In genomic region chr13:42039457-42039945, GRCh38 we compare ENCODE assay signal across 7 cellular contexts. TPM values are rescaled to one million over a fixed set of nuclear protein-coding genes. Genes with fewer than 3 reads are reported as not detected.
A peak's percentile ranks its signal among the peaks of the same experiment; 100 is the strongest.
DNase-seq lines count a peak whose midpoint lies in the region; ATAC-seq and TF ChIP-seq lines count a peak whose summit lies in the region.

No MANE protein-coding gene starts in this region.

- H3K4me3 ChIP-seq in hepatocyte = peak overlapping the region; percentile 38
- peak overlapping the region; percentile 90 for H3K4me3 ChIP-seq in smooth muscle cell

- H3K36me3 Mint-ChIP-seq in activated naive CD8-positive, alpha-beta T cell treated with anti-CD3 and anti-CD28 coated beads for 36 hours = peaks cover 15% of the 10 kb centered on the region

- H3K9me3 Mint-ChIP-seq in activated naive CD8-positive, alpha-beta T cell treated with anti-CD3 and anti-CD28 coated beads for 36 hours = peaks cover 11% of the 10 kb centered on the region

- H3K27me3 Mint-ChIP-seq in activated naive CD8-positive, alpha-beta T cell treated with anti-CD3 and anti-CD28 coated beads for 36 hours = no peaks in the 10 kb centered on the region

- H3F3A ChIP-seq in smooth muscle cell (ENCODE audit: low read depth) = no peaks in the 10 kb centered on the region

- H3K9me2 ChIP-seq in hepatocyte (replicated peaks; ENCODE audit: insufficient read depth) = no peaks in the 10 kb centered on the region

- H3K27ac ChIP-seq in hepatocyte (peak overlapping the region; percentile 96), smooth muscle cell (ENCODE audit: low read depth) (peak overlapping the region; percentile 42)

- H3K9me3 ChIP-seq in hepatocyte (ENCODE audit: low read depth) (no peaks in the 10 kb centered on the region), smooth muscle cell (replicated peaks; ENCODE audit: low read depth) (no peaks in the 10 kb centered on the region)

- ATAC-seq in GM18867 (IDR thresholded peaks at IDR 0.05; ENCODE audit: unreplicated experiment) (peak; percentile 11), HG03280 (IDR thresholded peaks at IDR 0.05; ENCODE audit: unreplicated experiment) (peak; percentile 1), HG03469 (IDR thresholded peaks at IDR 0.05; ENCODE audit: unreplicated experiment) (no peak)

- peaks cover 25% of the 10 kb centered on the region for H3K79me2 ChIP-seq in hepatocyte
- H3K79me2 ChIP-seq in smooth muscle cell (ENCODE audit: low read depth) = peaks cover 20% of the 10 kb centered on the region

- DNase-seq in activated naive CD8-positive, alpha-beta T cell treated with anti-CD3 and anti-CD28 coated beads for 36 hours = no peak
- DNase-seq in hepatocyte (ENCODE audit: low spot score) (no peak), smooth muscle cell (lab: John Stamatoyannopoulos, UW; ENCODE audit: unreplicated experiment) (no peak), SIG-M5 treated with dmso at 0.1 percent for 504 hours (lab: John Stamatoyannopoulos, UW; ENCODE audit: unreplicated experiment) (no peak)

- H4K20me1 ChIP-seq in hepatocyte (ENCODE audit: insufficient read depth, poor library complexity, severe bottlenecking) (no peaks in the 10 kb centered on the region), smooth muscle cell (ENCODE audit: low read depth) (peaks cover 10% of the 10 kb centered on the region)

- peak overlapping the region; percentile 77 for H3K4me3 Mint-ChIP-seq in activated naive CD8-positive, alpha-beta T cell treated with anti-CD3 and anti-CD28 coated beads for 36 hours

- peaks cover 20% of the 10 kb centered on the region for H3K4me1 Mint-ChIP-seq in activated naive CD8-positive, alpha-beta T cell treated with anti-CD3 and anti-CD28 coated beads for 36 hours

- no peak for TF ChIP-seq CTCF in hepatocyte (IDR thresholded peaks at IDR 0.05; ENCODE audit: poor library complexity)
- TF ChIP-seq CTCF in smooth muscle cell (IDR thresholded peaks at IDR 0.05; ENCODE audit: borderline replicate concordance, insufficient read depth, poor library complexity, severe bottlenecking) = no peak

- peak overlapping the region; percentile 63 for H2AFZ ChIP-seq in hepatocyte
- peak overlapping the region; percentile 67 for H2AFZ ChIP-seq in smooth muscle cell (ENCODE audit: low read depth)

- H3K4me1 ChIP-seq in hepatocyte (ENCODE audit: insufficient read depth) (no peaks in the 10 kb centered on the region), smooth muscle cell (ENCODE audit: low read depth) (peaks cover 9% of the 10 kb centered on the region)

- H3K4me2 ChIP-seq in hepatocyte = peak overlapping the region; percentile 74
- H3K4me2 ChIP-seq in smooth muscle cell = peak overlapping the region; percentile 81

- H3K27me3 ChIP-seq in hepatocyte (no peaks in the 10 kb centered on the region), smooth muscle cell (ENCODE audit: low read depth) (no peaks in the 10 kb centered on the region)

- WGBS in hepatocyte (ENCODE audit: low lambda C conversion rate, missing lambda C conversion rate) = 23% methylated on average over 14 of the region's 14 CpGs
- 24% methylated on average over 14 of the region's 14 CpGs for WGBS in smooth muscle cell (ENCODE audit: low lambda C conversion rate)

- peak overlapping the region; percentile 65 for H3K9ac ChIP-seq in smooth muscle cell (ENCODE audit: low read depth)

- H3K27ac Mint-ChIP-seq in activated naive CD8-positive, alpha-beta T cell treated with anti-CD3 and anti-CD28 coated beads for 36 hours = peak overlapping the region; percentile 69

- H3K36me3 ChIP-seq in hepatocyte (replicated peaks; ENCODE audit: insufficient read depth, low read depth) (no peaks in the 10 kb centered on the region), smooth muscle cell (ENCODE audit: low read depth) (no peaks in the 10 kb centered on the region)

RNA-seq across cellular contexts. Expression of gene DGKH, which starts 8.9 kb away (rescaled TPM):
- 10 to 100 TPM; 11.7 to 12.2 TPM for total RNA-seq in activated naive CD8-positive, alpha-beta T cell treated with anti-CD3 and anti-CD28 coated beads for 36 hours
- total RNA-seq in hepatocyte (7.2 and 8.5 TPM in 2 replicates), smooth muscle cell (6.8 and 7.1 TPM in 2 replicates)
- polyA plus RNA-seq in hepatocyte (3.6 and 4.8 TPM in 2 replicates), smooth muscle cell (1.3 and 2.6 TPM in 2 replicates)
